1 cellular context compared by ENCODE assay signal in the genomic region with DNA sequence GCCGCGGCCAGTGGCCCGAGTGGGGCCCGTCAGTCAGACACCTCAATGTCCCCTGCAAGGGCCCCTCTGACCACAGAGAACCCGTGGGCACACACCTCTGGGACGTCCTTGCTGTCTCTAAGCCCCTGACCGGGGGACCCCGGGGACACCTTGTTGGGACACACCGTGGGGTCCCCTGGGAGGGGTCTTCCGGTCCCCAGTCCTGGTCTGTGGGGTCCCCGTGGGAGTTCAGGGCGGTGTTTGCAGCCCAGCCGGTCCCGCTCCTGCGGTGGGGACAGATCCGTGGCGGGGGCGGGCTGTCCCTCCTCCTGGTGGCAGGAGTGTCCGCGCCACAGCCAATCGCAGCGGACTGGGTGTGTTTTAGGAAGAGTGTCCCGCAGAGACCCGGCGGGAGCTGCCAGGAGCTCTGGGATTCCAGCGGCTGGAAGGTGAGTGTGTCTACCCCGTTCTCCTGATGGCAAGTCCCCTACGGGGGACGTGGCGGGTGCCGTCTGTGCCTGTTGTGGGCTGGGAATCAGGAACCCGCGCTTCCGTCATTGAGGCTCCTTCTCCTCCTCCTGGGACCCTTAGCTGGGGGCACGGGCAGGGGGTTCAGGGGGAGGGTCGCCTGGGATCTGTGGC.
A peak's percentile ranks its signal among the peaks of the same experiment; 100 is the strongest.
TF ChIP-seq lines count a peak whose summit lies in the region.

No MANE protein-coding gene starts in this region.

TF ChIP-seq in HepG2, 621 proteins besides CTCF, POLR2A, EP300 and RAD21 (continued from another document and continues in another):
- TF ChIP-seq, protein P1, sequence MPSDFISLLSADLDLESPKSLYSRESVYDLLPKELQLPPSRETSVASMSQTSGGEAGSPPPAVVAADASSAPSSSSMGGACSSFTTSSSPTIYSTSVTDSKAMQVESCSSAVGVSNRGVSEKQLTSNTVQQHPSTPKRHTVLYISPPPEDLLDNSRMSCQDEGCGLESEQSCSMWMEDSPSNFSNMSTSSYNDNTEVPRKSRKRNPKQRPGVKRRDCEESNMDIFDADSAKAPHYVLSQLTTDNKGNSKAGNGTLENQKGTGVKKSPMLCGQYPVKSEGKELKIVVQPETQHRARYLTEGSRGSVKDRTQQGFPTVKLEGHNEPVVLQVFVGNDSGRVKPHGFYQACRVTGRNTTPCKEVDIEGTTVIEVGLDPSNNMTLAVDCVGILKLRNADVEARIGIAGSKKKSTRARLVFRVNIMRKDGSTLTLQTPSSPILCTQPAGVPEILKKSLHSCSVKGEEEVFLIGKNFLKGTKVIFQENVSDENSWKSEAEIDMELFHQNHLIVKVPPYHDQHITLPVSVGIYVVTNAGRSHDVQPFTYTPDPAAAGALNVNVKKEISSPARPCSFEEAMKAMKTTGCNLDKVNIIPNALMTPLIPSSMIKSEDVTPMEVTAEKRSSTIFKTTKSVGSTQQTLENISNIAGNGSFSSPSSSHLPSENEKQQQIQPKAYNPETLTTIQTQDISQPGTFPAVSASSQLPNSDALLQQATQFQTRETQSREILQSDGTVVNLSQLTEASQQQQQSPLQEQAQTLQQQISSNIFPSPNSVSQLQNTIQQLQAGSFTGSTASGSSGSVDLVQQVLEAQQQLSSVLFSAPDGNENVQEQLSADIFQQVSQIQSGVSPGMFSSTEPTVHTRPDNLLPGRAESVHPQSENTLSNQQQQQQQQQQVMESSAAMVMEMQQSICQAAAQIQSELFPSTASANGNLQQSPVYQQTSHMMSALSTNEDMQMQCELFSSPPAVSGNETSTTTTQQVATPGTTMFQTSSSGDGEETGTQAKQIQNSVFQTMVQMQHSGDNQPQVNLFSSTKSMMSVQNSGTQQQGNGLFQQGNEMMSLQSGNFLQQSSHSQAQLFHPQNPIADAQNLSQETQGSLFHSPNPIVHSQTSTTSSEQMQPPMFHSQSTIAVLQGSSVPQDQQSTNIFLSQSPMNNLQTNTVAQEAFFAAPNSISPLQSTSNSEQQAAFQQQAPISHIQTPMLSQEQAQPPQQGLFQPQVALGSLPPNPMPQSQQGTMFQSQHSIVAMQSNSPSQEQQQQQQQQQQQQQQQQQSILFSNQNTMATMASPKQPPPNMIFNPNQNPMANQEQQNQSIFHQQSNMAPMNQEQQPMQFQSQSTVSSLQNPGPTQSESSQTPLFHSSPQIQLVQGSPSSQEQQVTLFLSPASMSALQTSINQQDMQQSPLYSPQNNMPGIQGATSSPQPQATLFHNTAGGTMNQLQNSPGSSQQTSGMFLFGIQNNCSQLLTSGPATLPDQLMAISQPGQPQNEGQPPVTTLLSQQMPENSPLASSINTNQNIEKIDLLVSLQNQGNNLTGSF (CRISPR knock-in tag; IDR thresholded peaks at IDR 0.05) = no peak
- TF ChIP-seq RFX5 (IDR thresholded peaks at IDR 0.05; ENCODE audit: low read depth, low read length) (no peak), KDM4B (CRISPR knock-in tag; IDR thresholded peaks at IDR 0.05) (peak; percentile 38; the same call in 1 of the 2 replicates), CBX5 (CRISPR knock-in tag; IDR thresholded peaks at IDR 0.05; ENCODE audit: borderline replicate concordance) (no peak), DMAP1 (CRISPR knock-in tag; IDR thresholded peaks at IDR 0.05) (peak; percentile 39; the same call in 1 of the 2 replicates), ZFP37 (CRISPR knock-in tag; IDR thresholded peaks at IDR 0.05; ENCODE audit: borderline replicate concordance) (no peak), SYNCRIP (IDR thresholded peaks at IDR 0.05; ENCODE audit: insufficient read depth, low read depth, low read length) (no peak), RFX3 (CRISPR knock-in tag; IDR thresholded peaks at IDR 0.05) (no peak), POLR2G (IDR thresholded peaks at IDR 0.05; ENCODE audit: low read depth, low read length) (peak; percentile 97), TOE1 (CRISPR knock-in tag; IDR thresholded peaks at IDR 0.05) (no peak), ZSCAN25 (CRISPR knock-in tag; IDR thresholded peaks at IDR 0.05) (peak; percentile 78), ZFP90 (CRISPR knock-in tag; IDR thresholded peaks at IDR 0.05; ENCODE audit: borderline replicate concordance) (no peak), ZNF263 (CRISPR knock-in tag; IDR thresholded peaks at IDR 0.05) (peak; percentile 72), PAX8 (CRISPR knock-in tag; IDR thresholded peaks at IDR 0.05; ENCODE audit: borderline replicate concordance) (no peak), ZFP82 (CRISPR knock-in tag; IDR thresholded peaks at IDR 0.05; ENCODE audit: borderline replicate concordance) (no peak), ZNF558 (CRISPR knock-in tag; IDR thresholded peaks at IDR 0.05; ENCODE audit: borderline replicate concordance) (no peak), SP2 (CRISPR knock-in tag; IDR thresholded peaks at IDR 0.05) (no peak), ZNF225 (CRISPR knock-in tag; IDR thresholded peaks at IDR 0.05) (peak; percentile 64; the same call in 1 of the 2 replicates), PPARG (CRISPR knock-in tag; conservative IDR thresholded peaks at IDR 0.05) (peak; percentile 46; the same call in 1 of the 2 replicates), HOXD1 (CRISPR knock-in tag; IDR thresholded peaks at IDR 0.05) (no peak), CAMTA2 (CRISPR knock-in tag; IDR thresholded peaks at IDR 0.05; ENCODE audit: borderline replicate concordance) (0 out of 2 replicates have a peak, but pooled peaks have one; percentile 23), BCL6 (CRISPR knock-in tag; IDR thresholded peaks at IDR 0.05) (0 out of 2 replicates have a peak, but pooled peaks have one; percentile 9), AGO2 (optimal IDR thresholded peaks at IDR 0.05; ENCODE audit: low read depth, low read length) (peak; percentile 17), HNRNPLL (IDR thresholded peaks at IDR 0.05; ENCODE audit: low read depth, low read length, poor library complexity, severe bottlenecking) (peak; percentile 19), ZNF816 (CRISPR knock-in tag; IDR thresholded peaks at IDR 0.05; ENCODE audit: borderline replicate concordance) (0 out of 2 replicates have a peak, but pooled peaks have one; percentile 6), NCOA5 (CRISPR knock-in tag; IDR thresholded peaks at IDR 0.05) (no peak), ZNF343 (CRISPR knock-in tag; IDR thresholded peaks at IDR 0.05) (no peak), DR1 (CRISPR knock-in tag; IDR thresholded peaks at IDR 0.05) (peak; percentile 92)
- TF ChIP-seq, protein P2, sequence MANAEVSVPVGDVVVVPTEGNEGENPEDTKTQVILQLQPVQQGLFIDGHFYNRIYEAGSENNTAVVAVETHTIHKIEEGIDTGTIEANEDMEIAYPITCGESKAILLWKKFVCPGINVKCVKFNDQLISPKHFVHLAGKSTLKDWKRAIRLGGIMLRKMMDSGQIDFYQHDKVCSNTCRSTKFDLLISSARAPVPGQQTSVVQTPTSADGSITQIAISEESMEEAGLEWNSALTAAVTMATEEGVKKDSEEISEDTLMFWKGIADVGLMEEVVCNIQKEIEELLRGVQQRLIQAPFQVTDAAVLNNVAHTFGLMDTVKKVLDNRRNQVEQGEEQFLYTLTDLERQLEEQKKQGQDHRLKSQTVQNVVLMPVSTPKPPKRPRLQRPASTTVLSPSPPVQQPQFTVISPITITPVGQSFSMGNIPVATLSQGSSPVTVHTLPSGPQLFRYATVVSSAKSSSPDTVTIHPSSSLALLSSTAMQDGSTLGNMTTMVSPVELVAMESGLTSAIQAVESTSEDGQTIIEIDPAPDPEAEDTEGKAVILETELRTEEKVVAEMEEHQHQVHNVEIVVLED (CRISPR knock-in tag; IDR thresholded peaks at IDR 0.05; ENCODE audit: borderline replicate concordance) = peak; percentile 30; the same call in 1 of the 2 replicates
- TF ChIP-seq, protein P3, sequence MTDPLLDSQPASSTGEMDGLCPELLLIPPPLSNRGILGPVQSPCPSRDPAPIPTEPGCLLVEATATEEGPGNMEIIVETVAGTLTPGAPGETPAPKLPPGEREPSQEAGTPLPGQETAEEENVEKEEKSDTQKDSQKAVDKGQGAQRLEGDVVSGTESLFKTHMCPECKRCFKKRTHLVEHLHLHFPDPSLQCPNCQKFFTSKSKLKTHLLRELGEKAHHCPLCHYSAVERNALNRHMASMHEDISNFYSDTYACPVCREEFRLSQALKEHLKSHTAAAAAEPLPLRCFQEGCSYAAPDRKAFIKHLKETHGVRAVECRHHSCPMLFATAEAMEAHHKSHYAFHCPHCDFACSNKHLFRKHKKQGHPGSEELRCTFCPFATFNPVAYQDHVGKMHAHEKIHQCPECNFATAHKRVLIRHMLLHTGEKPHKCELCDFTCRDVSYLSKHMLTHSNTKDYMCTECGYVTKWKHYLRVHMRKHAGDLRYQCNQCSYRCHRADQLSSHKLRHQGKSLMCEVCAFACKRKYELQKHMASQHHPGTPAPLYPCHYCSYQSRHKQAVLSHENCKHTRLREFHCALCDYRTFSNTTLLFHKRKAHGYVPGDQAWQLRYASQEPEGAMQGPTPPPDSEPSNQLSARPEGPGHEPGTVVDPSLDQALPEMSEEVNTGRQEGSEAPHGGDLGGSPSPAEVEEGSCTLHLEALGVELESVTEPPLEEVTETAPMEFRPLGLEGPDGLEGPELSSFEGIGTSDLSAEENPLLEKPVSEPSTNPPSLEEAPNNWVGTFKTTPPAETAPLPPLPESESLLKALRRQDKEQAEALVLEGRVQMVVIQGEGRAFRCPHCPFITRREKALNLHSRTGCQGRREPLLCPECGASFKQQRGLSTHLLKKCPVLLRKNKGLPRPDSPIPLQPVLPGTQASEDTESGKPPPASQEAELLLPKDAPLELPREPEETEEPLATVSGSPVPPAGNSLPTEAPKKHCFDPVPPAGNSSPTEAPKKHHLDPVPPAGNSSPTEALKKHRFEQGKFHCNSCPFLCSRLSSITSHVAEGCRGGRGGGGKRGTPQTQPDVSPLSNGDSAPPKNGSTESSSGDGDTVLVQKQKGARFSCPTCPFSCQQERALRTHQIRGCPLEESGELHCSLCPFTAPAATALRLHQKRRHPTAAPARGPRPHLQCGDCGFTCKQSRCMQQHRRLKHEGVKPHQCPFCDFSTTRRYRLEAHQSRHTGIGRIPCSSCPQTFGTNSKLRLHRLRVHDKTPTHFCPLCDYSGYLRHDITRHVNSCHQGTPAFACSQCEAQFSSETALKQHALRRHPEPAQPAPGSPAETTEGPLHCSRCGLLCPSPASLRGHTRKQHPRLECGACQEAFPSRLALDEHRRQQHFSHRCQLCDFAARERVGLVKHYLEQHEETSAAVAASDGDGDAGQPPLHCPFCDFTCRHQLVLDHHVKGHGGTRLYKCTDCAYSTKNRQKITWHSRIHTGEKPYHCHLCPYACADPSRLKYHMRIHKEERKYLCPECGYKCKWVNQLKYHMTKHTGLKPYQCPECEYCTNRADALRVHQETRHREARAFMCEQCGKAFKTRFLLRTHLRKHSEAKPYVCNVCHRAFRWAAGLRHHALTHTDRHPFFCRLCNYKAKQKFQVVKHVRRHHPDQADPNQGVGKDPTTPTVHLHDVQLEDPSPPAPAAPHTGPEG (CRISPR knock-in tag; IDR thresholded peaks at IDR 0.05) = 0 out of 2 replicates have a peak, but pooled peaks have one; percentile 2
- TF ChIP-seq, protein P4, sequence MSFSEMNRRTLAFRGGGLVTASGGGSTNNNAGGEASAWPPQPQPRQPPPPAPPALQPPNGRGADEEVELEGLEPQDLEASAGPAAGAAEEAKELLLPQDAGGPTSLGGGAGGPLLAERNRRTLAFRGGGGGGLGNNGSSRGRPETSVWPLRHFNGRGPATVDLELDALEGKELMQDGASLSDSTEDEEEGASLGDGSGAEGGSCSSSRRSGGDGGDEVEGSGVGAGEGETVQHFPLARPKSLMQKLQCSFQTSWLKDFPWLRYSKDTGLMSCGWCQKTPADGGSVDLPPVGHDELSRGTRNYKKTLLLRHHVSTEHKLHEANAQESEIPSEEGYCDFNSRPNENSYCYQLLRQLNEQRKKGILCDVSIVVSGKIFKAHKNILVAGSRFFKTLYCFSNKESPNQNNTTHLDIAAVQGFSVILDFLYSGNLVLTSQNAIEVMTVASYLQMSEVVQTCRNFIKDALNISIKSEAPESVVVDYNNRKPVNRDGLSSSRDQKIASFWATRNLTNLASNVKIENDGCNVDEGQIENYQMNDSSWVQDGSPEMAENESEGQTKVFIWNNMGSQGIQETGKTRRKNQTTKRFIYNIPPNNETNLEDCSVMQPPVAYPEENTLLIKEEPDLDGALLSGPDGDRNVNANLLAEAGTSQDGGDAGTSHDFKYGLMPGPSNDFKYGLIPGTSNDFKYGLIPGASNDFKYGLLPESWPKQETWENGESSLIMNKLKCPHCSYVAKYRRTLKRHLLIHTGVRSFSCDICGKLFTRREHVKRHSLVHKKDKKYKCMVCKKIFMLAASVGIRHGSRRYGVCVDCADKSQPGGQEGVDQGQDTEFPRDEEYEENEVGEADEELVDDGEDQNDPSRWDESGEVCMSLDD (CRISPR knock-in tag; IDR thresholded peaks at IDR 0.05; ENCODE audit: borderline replicate concordance) = peak; percentile 27; the same call in 1 of the 2 replicates
- TF ChIP-seq, protein P5, sequence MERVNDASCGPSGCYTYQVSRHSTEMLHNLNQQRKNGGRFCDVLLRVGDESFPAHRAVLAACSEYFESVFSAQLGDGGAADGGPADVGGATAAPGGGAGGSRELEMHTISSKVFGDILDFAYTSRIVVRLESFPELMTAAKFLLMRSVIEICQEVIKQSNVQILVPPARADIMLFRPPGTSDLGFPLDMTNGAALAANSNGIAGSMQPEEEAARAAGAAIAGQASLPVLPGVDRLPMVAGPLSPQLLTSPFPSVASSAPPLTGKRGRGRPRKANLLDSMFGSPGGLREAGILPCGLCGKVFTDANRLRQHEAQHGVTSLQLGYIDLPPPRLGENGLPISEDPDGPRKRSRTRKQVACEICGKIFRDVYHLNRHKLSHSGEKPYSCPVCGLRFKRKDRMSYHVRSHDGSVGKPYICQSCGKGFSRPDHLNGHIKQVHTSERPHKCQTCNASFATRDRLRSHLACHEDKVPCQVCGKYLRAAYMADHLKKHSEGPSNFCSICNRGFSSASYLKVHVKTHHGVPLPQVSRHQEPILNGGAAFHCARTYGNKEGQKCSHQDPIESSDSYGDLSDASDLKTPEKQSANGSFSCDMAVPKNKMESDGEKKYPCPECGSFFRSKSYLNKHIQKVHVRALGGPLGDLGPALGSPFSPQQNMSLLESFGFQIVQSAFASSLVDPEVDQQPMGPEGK (CRISPR knock-in tag; IDR thresholded peaks at IDR 0.05) = peak; percentile 85
- TF ChIP-seq, protein P6, sequence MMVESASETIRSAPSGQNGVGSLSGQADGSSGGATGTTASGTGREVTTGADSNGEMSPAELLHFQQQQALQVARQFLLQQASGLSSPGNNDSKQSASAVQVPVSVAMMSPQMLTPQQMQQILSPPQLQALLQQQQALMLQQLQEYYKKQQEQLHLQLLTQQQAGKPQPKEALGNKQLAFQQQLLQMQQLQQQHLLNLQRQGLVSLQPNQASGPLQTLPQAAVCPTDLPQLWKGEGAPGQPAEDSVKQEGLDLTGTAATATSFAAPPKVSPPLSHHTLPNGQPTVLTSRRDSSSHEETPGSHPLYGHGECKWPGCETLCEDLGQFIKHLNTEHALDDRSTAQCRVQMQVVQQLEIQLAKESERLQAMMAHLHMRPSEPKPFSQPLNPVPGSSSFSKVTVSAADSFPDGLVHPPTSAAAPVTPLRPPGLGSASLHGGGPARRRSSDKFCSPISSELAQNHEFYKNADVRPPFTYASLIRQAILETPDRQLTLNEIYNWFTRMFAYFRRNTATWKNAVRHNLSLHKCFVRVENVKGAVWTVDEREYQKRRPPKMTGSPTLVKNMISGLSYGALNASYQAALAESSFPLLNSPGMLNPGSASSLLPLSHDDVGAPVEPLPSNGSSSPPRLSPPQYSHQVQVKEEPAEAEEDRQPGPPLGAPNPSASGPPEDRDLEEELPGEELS (CRISPR knock-in tag; IDR thresholded peaks at IDR 0.05) = 0 out of 2 replicates have a peak, but pooled peaks have one; percentile 4
